In genomic region chr2:53633441-53633840, GRCh38 we compare ENCODE assay signal across 1 cellular context.
TF ChIP-seq lines count a peak whose summit lies in the region.

No MANE protein-coding gene starts in this region.

TF ChIP-seq in WTC11, 78 proteins besides CTCF, POLR2A, EP300 and RAD21 (continued from another document):
- no peak for TF ChIP-seq ATF6 (CRISPR knock-in tag; IDR thresholded peaks at IDR 0.05)
TF ChIP-seq in WTC11: peak in this region for 0.
